13 cellular contexts compared by ENCODE assay signal in the genomic region with DNA sequence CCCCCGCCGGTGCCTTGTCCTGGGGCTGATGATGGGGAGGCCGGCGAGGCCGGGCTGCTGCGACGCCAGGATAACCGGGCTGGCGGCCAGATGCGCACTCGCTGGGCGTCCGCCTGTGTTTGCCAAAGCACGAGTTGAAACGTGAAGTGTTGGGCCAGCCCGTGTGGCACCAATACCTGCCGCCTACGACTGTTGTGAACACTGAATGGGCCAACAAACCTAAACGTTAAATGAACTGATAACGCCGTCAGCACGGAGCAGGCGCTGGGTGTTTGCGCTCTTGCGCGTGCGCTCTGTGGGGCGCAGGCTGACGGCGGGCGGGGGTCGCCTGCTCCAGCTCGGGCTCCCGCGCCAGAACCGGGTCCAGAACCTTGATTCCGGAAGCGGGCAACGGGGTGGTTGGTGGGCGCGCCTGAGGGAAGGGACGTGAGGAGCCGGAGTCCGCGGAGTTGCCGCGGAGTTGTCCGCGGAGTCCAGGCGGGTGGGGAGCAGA. TPM values are rescaled to one million over a fixed set of nuclear protein-coding genes. Genes with fewer than 3 reads are reported as not detected.
DNase-seq lines count a peak whose midpoint lies in the region; ATAC-seq and TF ChIP-seq lines count a peak whose summit lies in the region.
"Had no signal": no experiment of that assay in that cellular context is flagged by ENCODE, and none has a peak within 500 bp of the region (broad histone marks: within the 10 kb centered on the region; RNA-seq: fewer than 3 reads in every experiment).

No MANE protein-coding gene starts in this region.

- intact Hi-C loops in heart right ventricle (cut with DNase I) (loop anchor here in 6 of 10 donors (10.0 kb wide), 2 partner anchors 193 to 203 kb away; a partner anchor contains a TSS), lower lobe of right lung (cut with DNase I) (no loop called here), upper lobe of right lung (cut with DNase I) (no loop called here), Caco-2 (cut with micrococcal nuclease; ENCODE audit: unreplicated experiment) (no loop called here)

- no peak for DNase-seq in heart right ventricle
- no peak for DNase-seq in right atrium auricular region (ENCODE audit: low spot score)
- DNase-seq in effector memory CD4-positive, alpha-beta T cell, result no peak
- DNase-seq in lower lobe of right lung, result no peak
- no peak for DNase-seq in upper lobe of right lung
- DNase-seq in Caco-2, result no peak
- DNase-seq in naive thymus-derived CD8-positive, alpha-beta T cell, result no peak
- no peak for DNase-seq in NCI-H187 treated with DMSO at 0.1 percent for 48 hours (lab: John Stamatoyannopoulos, UW)
- DNase-seq: effector CD8-positive, alpha-beta T cell; NCI-H2171 treated with DMSO at 0.1 percent for 48 hours had no signal

- H3K27ac Mint-ChIP-seq in Caco-2 (ENCODE audit: unreplicated experiment), result no peak overlapping the region
- H3K27ac Mint-ChIP-seq in naive thymus-derived CD8-positive, alpha-beta T cell, result no peak overlapping the region

- ATAC-seq in heart right ventricle (peak in 2 of 8 donors; percentile 23 to 25), lower lobe of right lung (peak; percentile 23 to 25), upper lobe of right lung (peak; percentile 35)
- ATAC-seq in naive thymus-derived CD8-positive, alpha-beta T cell, result no peak
- ATAC-seq: activated CD4-positive, CD25-positive, alpha-beta regulatory T cell treated with anti-CD3 and anti-CD28 coated beads, Interleukin-2, amount 50 U/mL, for 24 hours had no signal

- no peak overlapping the region for H3K4me3 Mint-ChIP-seq in Caco-2 (ENCODE audit: unreplicated experiment)
- H3K4me3 Mint-ChIP-seq in naive thymus-derived CD8-positive, alpha-beta T cell, result peak overlapping the region in 2 of 10 donors; percentile 54 to 79

- POLR2A ChIA-PET in Caco-2 (lab: Charles Lee), result no interaction called here
- POLR2A ChIA-PET in naive thymus-derived CD8-positive, alpha-beta T cell (lab: Charles Lee), result no interaction called here

- peaks cover 9% of the 10 kb centered on the region for H3K9me3 Mint-ChIP-seq in Caco-2 (ENCODE audit: unreplicated experiment)
- peaks cover 2 to 23% (median 7%) of the 10 kb centered on the region in 9 donors for H3K9me3 Mint-ChIP-seq in naive thymus-derived CD8-positive, alpha-beta T cell

- peaks cover 13% of the 10 kb centered on the region for H3K27me3 Mint-ChIP-seq in Caco-2 (ENCODE audit: insufficient read depth, unreplicated experiment)
- peaks cover 22 to 60% (median 45%) of the 10 kb centered on the region in 5 donors for H3K27me3 Mint-ChIP-seq in naive thymus-derived CD8-positive, alpha-beta T cell

- peak overlapping the region; percentile 3 to 45 (median 30) for H3K4me3 ChIP-seq in heart right ventricle
- H3K4me3 ChIP-seq in right atrium auricular region, result peak overlapping the region in 1 of 2 donors; percentile 41
- H3K4me3 ChIP-seq in effector memory CD4-positive, alpha-beta T cell (ENCODE audit: insufficient read depth, low read depth, low read length, poor library complexity, severe bottlenecking), result peak overlapping the region; percentile 33
- H3K4me3 ChIP-seq in lower lobe of right lung, result peak overlapping the region; percentile 37
- peak overlapping the region; percentile 26 for H3K4me3 ChIP-seq in upper lobe of right lung
- H3K4me3 ChIP-seq in Caco-2 (ENCODE audit: low read depth, low read length), result no peak overlapping the region
- H3K4me3 ChIP-seq: HAP-1, lung had no signal

- TF ChIP-seq CTCF in heart right ventricle (IDR thresholded peaks at IDR 0.05), result no peak
- no peak for TF ChIP-seq CTCF in right atrium auricular region (IDR thresholded peaks at IDR 0.05)
- no peak for TF ChIP-seq CTCF in lower lobe of right lung (IDR thresholded peaks at IDR 0.05)
- TF ChIP-seq CTCF in upper lobe of right lung (IDR thresholded peaks at IDR 0.05), result no peak
- TF ChIP-seq CTCF in Caco-2 (IDR thresholded peaks at IDR 0.05; ENCODE audit: insufficient read depth in 1 of 2, low read depth in 1 of 2, low read length in 1 of 2, severe bottlenecking in 1 of 2, unreplicated experiment in 1 of 2), result no peak

- WGBS in heart right ventricle, 2 donors, result 4 to 10% methylated on average over 50 of the region's 50 CpGs

- peaks cover 5 to 26% (median 20%) of the 10 kb centered on the region in 9 donors for H3K4me1 ChIP-seq in heart right ventricle
- peaks cover 0 to 24% of the 10 kb centered on the region in 2 donors for H3K4me1 ChIP-seq in right atrium auricular region
- H3K4me1 ChIP-seq in effector memory CD4-positive, alpha-beta T cell (ENCODE audit: control insufficient read depth, insufficient read depth, low read length, poor library complexity, severe bottlenecking), result peaks cover 26% of the 10 kb centered on the region
- H3K4me1 ChIP-seq in lower lobe of right lung, result peaks cover 30% of the 10 kb centered on the region
- peaks cover 18% of the 10 kb centered on the region for H3K4me1 ChIP-seq in upper lobe of right lung
- H3K4me1 ChIP-seq in Caco-2, result no peaks in the 10 kb centered on the region

- H3K27me3 ChIP-seq in heart right ventricle, result peaks cover 11 to 71% (median 51%) of the 10 kb centered on the region in 7 donors
- peaks cover 6 to 24% of the 10 kb centered on the region in 2 donors for H3K27me3 ChIP-seq in right atrium auricular region
- H3K27me3 ChIP-seq in effector memory CD4-positive, alpha-beta T cell (replicated peaks; ENCODE audit: control insufficient read depth, insufficient read depth, low read length, poor library complexity, severe bottlenecking), result peaks cover 9% of the 10 kb centered on the region
- peaks cover 56% of the 10 kb centered on the region for H3K27me3 ChIP-seq in lower lobe of right lung (ENCODE audit: low read depth)
- H3K27me3 ChIP-seq in upper lobe of right lung, result peaks cover 58% of the 10 kb centered on the region
- no peaks in the 10 kb centered on the region for H3K27me3 ChIP-seq in Caco-2 (replicated peaks; ENCODE audit: control insufficient read depth, insufficient read depth, low read length)

- BruUV-seq in Caco-2 (replicated peaks; lab: Mats Ljungman, UMichigan), result no TSS peak

- H3K9me3 ChIP-seq in heart right ventricle (peaks cover 0 to 19% (median 17%) of the 10 kb centered on the region in 11 donors), right atrium auricular region (peaks cover 0 to 19% of the 10 kb centered on the region in 2 donors), lower lobe of right lung (peaks cover 10% of the 10 kb centered on the region), upper lobe of right lung (no peaks in the 10 kb centered on the region), Caco-2 (no peaks in the 10 kb centered on the region; the same call in 1 of the 2 replicates)
- H3K9me3 ChIP-seq in effector memory CD4-positive, alpha-beta T cell (ENCODE audit: control insufficient read depth, low read length), result no peaks in the 10 kb centered on the region
- H3K9me3 ChIP-seq: HAP-1 had no signal

- no peaks in the 10 kb centered on the region for H3K36me3 Mint-ChIP-seq in Caco-2 (ENCODE audit: insufficient read depth, unreplicated experiment)
- H3K36me3 Mint-ChIP-seq in naive thymus-derived CD8-positive, alpha-beta T cell, result peaks cover 6 to 9% (median 9%) of the 10 kb centered on the region in 3 donors

- H3K36me3 ChIP-seq in heart right ventricle, result no peaks in the 10 kb centered on the region
- no peaks in the 10 kb centered on the region for H3K36me3 ChIP-seq in right atrium auricular region
- no peaks in the 10 kb centered on the region for H3K36me3 ChIP-seq in effector memory CD4-positive, alpha-beta T cell (ENCODE audit: control insufficient read depth, insufficient read depth, low read length)
- no peaks in the 10 kb centered on the region for H3K36me3 ChIP-seq in lower lobe of right lung
- H3K36me3 ChIP-seq in upper lobe of right lung, result no peaks in the 10 kb centered on the region
- no peaks in the 10 kb centered on the region for H3K36me3 ChIP-seq in Caco-2 (ENCODE audit: control insufficient read depth, insufficient read depth, low read length)
- H3K36me3 ChIP-seq: HAP-1 had no signal

- H3K27ac ChIP-seq in heart right ventricle (no peak overlapping the region), right atrium auricular region (no peak overlapping the region), lower lobe of right lung (no peak overlapping the region), upper lobe of right lung (no peak overlapping the region)
- no peak overlapping the region for H3K27ac ChIP-seq in effector memory CD4-positive, alpha-beta T cell (ENCODE audit: insufficient read depth, low read length, poor library complexity, severe bottlenecking)

- H3K4me1 Mint-ChIP-seq in Caco-2 (ENCODE audit: low read depth, unreplicated experiment), result no peaks in the 10 kb centered on the region
- peaks cover 9 to 26% (median 22%) of the 10 kb centered on the region in 4 donors for H3K4me1 Mint-ChIP-seq in naive thymus-derived CD8-positive, alpha-beta T cell

- CTCF ChIA-PET in Caco-2 (lab: Charles Lee), result no interaction called here

RNA-seq across cellular contexts. Expression of a gene that starts 0.7 kb away (rescaled TPM):
- total RNA-seq in heart right ventricle (1 to 10 TPM in 5 of 10 donors, under 1 TPM in 3, not detected in 2; 0.47 to 2.0 (median 1.2) TPM), right atrium auricular region (1 to 10 TPM in 1 of 2 donors, under 1 TPM in 1; 0.79 to 2.9 TPM), lower lobe of right lung (0.86 TPM), upper lobe of right lung (2.1 TPM), Caco-2 (2022) (0.23 TPM in 1 of 2 replicates, not detected in the other)
- under 1 TPM; 0.49 to 0.80 TPM for polyA plus RNA-seq in heart right ventricle
- total RNA-seq in naive thymus-derived CD8-positive, alpha-beta T cell, result 1 to 10 TPM; 1.2 to 1.4 TPM
- under 1 TPM in 1 of 3 donors, not detected in 2; 0.02 TPM for polyA plus RNA-seq in naive thymus-derived CD8-positive, alpha-beta T cell

RNA-seq across cellular contexts. Expression of a gene that starts 37.6 kb away (rescaled TPM):
- total RNA-seq in heart right ventricle, result 1 to 10 TPM in 1 of 10 donors, under 1 TPM in 5, not detected in 4; 0.16 to 1.9 (median 0.35) TPM
- under 1 TPM in 1 of 2 donors, not detected in 1; 0.44 TPM for polyA plus RNA-seq in heart right ventricle
- 1 to 10 TPM in 1 of 2 donors, not detected in 1; 1.1 TPM for total RNA-seq in right atrium auricular region
- total RNA-seq in lower lobe of right lung, result 0.74 TPM
- 0.87 TPM for total RNA-seq in upper lobe of right lung
- not detected in 2 replicates for total RNA-seq in Caco-2 (2022)
- total RNA-seq in naive thymus-derived CD8-positive, alpha-beta T cell, result 1 to 10 TPM in 1 of 2 experiments, under 1 TPM in 1; 0.99 to 1.7 TPM
- under 1 TPM in 2 of 3 donors, not detected in 1; 0.10 to 0.59 TPM for polyA plus RNA-seq in naive thymus-derived CD8-positive, alpha-beta T cell

Comparison
In these comparisons a context has a peak if more than half of its experiments do, and no peak if none do; other contexts are left out.
1. ATAC-seq: peak in lower lobe of right lung (2 of 2) and upper lobe of right lung (single experiment); none in naive thymus-derived CD8-positive, alpha-beta T cell (0 of 2).
2. intact Hi-C loops: an anchor here in heart right ventricle (10.0 kb wide); none called in lower lobe of right lung, upper lobe of right lung and Caco-2.